In genomic region chr4:146269228-146269653, GRCh38 we compare ENCODE assay signal across 13 cellular contexts.
DNase-seq lines count a peak whose midpoint lies in the region; ATAC-seq lines count a peak whose summit lies in the region.
"Had no signal": no experiment of that assay in that cellular context is flagged by ENCODE, and none has a peak within 500 bp of the region (broad histone marks: within the 10 kb centered on the region; RNA-seq: fewer than 3 reads in every experiment).

No MANE protein-coding gene starts in this region.

- peak in 2 of 3 experiments; percentile 7 to 17 for DNase-seq in NCI-H1417 (lab: John Stamatoyannopoulos, UW)
- no peak for DNase-seq in NCI-H1417 treated with DMSO at 0.1 percent for 48 hours (lab: John Stamatoyannopoulos, UW)
- no peak for DNase-seq in hypothalamus (lab: John Stamatoyannopoulos, UW)
- DNase-seq in NCI-H1092 (lab: John Stamatoyannopoulos, UW): no peak
- no peak for DNase-seq in dedifferentiated amniotic fluid mesenchymal stem cell (ENCODE audit: extremely low spot score)
- no peak for DNase-seq in OCI-M2 (lab: John Stamatoyannopoulos, UW; ENCODE audit: unreplicated experiment)
- DNase-seq: activated T-cell treated with anti-CD3 and anti-CD28 coated beads for 4 hours; heart right ventricle; left ventricle myocardium inferior; stimulated activated CD8-positive, alpha-beta memory T cell treated with anti-CD3 and anti-CD28 coated beads, Interleukin-4, amount 100 ng/mL, for 48 hours had no signal

- ATAC-seq in GM21737 (IDR thresholded peaks at IDR 0.05; ENCODE audit: unreplicated experiment) (peak; percentile 64), HG03108 (IDR thresholded peaks at IDR 0.05; ENCODE audit: unreplicated experiment) (peak; percentile 62)
- ATAC-seq: heart right ventricle, K562 had no signal

Comparison
In these comparisons a context has a peak if more than half of its experiments do, and no peak if none do; other contexts are left out.
1. DNase-seq: peak in NCI-H1417 (2 of 3); none in NCI-H1417 treated with DMSO at 0.1 percent for 48 hours (single experiment), hypothalamus (0 of 51), NCI-H1092 (single experiment), dedifferentiated amniotic fluid mesenchymal stem cell (single experiment) and OCI-M2 (single experiment).